In genomic region chr18:62420513-62421209, GRCh38 we compare ENCODE assay signal across 8 cellular contexts.
DNase-seq lines count a peak whose midpoint lies in the region; ATAC-seq lines count a peak whose summit lies in the region.

No MANE protein-coding gene starts in this region.

- CTCF ChIA-PET in activated naive CD4-positive, alpha-beta T cell treated with anti-CD3 and anti-CD28 coated beads, Interleukin-2, amount 10 ng/mL, durations not matched to agents 7 days and 5 days (lab: Charles Lee): interaction anchor here (1.0 to 1.8 kb wide), 6 partner anchors 14 to 170 kb away, joined by 3 to 5 read pairs (median 3); no protein-coding TSS in a partner anchor

- peak overlapping the region; percentile 59 for H3K4me3 Mint-ChIP-seq in activated naive CD4-positive, alpha-beta T cell treated with anti-CD3 and anti-CD28 coated beads, Interleukin-2, amount 10 ng/mL, durations not matched to agents 7 days and 5 days

- DNase-seq in SIG-M5 treated with dmso at 0.1 percent for 504 hours (lab: John Stamatoyannopoulos, UW; ENCODE audit: unreplicated experiment): peak; percentile 78
- peak; percentile 82 for DNase-seq in activated naive CD4-positive, alpha-beta T cell treated with anti-CD3 and anti-CD28 coated beads, Interleukin-2, amount 10 ng/mL, durations not matched to agents 7 days and 5 days
- DNase-seq in kidney tubule cell (ENCODE audit: low spot score): peak; percentile 97
- peak; percentile 37 to 46 for DNase-seq in stimulated activated CD8-positive, alpha-beta memory T cell treated with anti-CD3 and anti-CD28 coated beads, Interleukin-2, amount 100 ng/mL, for 48 hours (ENCODE audit: low read depth in 2 of 2)
- DNase-seq in hypothalamus (lab: John Stamatoyannopoulos, UW): no peak
- no peak for DNase-seq in NCI-H526 treated with DMSO at 0.1 percent for 48 hours (lab: John Stamatoyannopoulos, UW)

- H3K4me1 Mint-ChIP-seq in activated naive CD4-positive, alpha-beta T cell treated with anti-CD3 and anti-CD28 coated beads, Interleukin-2, amount 10 ng/mL, durations not matched to agents 7 days and 5 days: peaks cover 67% of the 10 kb centered on the region

- peak overlapping the region; percentile 96 for H3K27ac Mint-ChIP-seq in activated naive CD4-positive, alpha-beta T cell treated with anti-CD3 and anti-CD28 coated beads, Interleukin-2, amount 10 ng/mL, durations not matched to agents 7 days and 5 days

- H3K9me3 Mint-ChIP-seq in activated naive CD4-positive, alpha-beta T cell treated with anti-CD3 and anti-CD28 coated beads, Interleukin-2, amount 10 ng/mL, durations not matched to agents 7 days and 5 days: peaks cover 7% of the 10 kb centered on the region

- ATAC-seq in GM18861 (IDR thresholded peaks at IDR 0.05; ENCODE audit: unreplicated experiment): peak; percentile 87
- ATAC-seq in HG03039 (IDR thresholded peaks at IDR 0.05; ENCODE audit: unreplicated experiment): peak; percentile 92

- peaks cover 3% of the 10 kb centered on the region for H3K27me3 Mint-ChIP-seq in activated naive CD4-positive, alpha-beta T cell treated with anti-CD3 and anti-CD28 coated beads, Interleukin-2, amount 10 ng/mL, durations not matched to agents 7 days and 5 days

- peaks cover 9% of the 10 kb centered on the region for H3K36me3 Mint-ChIP-seq in activated naive CD4-positive, alpha-beta T cell treated with anti-CD3 and anti-CD28 coated beads, Interleukin-2, amount 10 ng/mL, durations not matched to agents 7 days and 5 days

Comparison
In these comparisons a context has a peak if more than half of its experiments do, and no peak if none do; other contexts are left out.
1. DNase-seq: peak in SIG-M5 treated with dmso at 0.1 percent for 504 hours (single experiment), activated naive CD4-positive, alpha-beta T cell treated with anti-CD3 and anti-CD28 coated beads, Interleukin-2, amount 10 ng/mL, durations not matched to agents 7 days and 5 days (single experiment), kidney tubule cell (single experiment) and stimulated activated CD8-positive, alpha-beta memory T cell treated with anti-CD3 and anti-CD28 coated beads, Interleukin-2, amount 100 ng/mL, for 48 hours (2 of 2); none in hypothalamus (0 of 51) and NCI-H526 treated with DMSO at 0.1 percent for 48 hours (single experiment).